ENCODE assay signal across 26 cellular contexts in the genomic region with DNA sequence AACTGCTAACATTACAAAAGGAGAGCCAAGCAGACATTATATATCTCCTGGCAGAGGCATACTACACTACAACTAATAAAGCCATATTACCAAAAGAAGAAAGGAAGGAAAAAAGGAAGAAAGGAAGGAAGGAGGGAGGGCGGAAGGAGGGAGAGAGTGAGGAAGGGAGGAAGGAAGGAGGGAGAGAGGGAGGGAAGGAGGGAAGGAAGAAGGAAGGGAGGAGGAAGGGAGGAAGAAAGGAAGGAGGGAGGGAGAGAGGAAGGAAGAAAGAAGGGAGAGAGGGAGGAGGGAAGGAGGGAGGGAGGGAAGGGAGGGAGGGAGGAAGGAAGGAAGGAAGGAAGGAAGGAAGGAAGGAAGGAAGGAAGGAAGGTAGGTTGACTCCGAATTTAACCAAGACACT.
A peak's percentile ranks its signal among the peaks of the same experiment; 100 is the strongest.
DNase-seq lines count a peak whose midpoint lies in the region; ATAC-seq, FAIRE-seq and TF ChIP-seq lines count a peak whose summit lies in the region.
"Had no signal": no experiment of that assay in that cellular context is flagged by ENCODE, and none has a peak within 500 bp of the region (broad histone marks: within the 10 kb centered on the region; RNA-seq: fewer than 3 reads in every experiment).

No MANE protein-coding gene starts in this region.

- H3K9ac ChIP-seq in SK-N-MC (ENCODE audit: insufficient read length) (no peak overlapping the region), K562 (ENCODE audit: insufficient read depth in 1 of 2, low read depth in 2 of 2, low read length in 2 of 2) (no peak overlapping the region)
- H3K9ac ChIP-seq: BLaER1 had no signal

- H3K4me1 Mint-ChIP-seq in T-cell, result no peaks in the 10 kb centered on the region
- H3K4me1 Mint-ChIP-seq: CD14-positive monocyte; CD4-positive, alpha-beta memory T cell; CD4-positive, CD25-positive, alpha-beta regulatory T cell; CD8-positive, alpha-beta memory T cell had no signal

- intact Hi-C loops in K562 (cut with micrococcal nuclease), result no loop called here

- DNase-seq in SK-N-MC (ENCODE audit: low read depth, low spot score) (no peak), K562 (ENCODE audit: extremely low read depth in 1 of 4, low spot score in 3 of 4) (no peak), T-cell (no peak), RKO (ENCODE audit: low spot score) (no peak)
- DNase-seq: 8988T; ACHN; BE2C; C1 segment of cervical spinal cord; CD4-positive, alpha-beta memory T cell; CD4-positive, CD25-positive, alpha-beta regulatory T cell; CD8-positive, alpha-beta memory T cell; COR-L47; DMS 273 treated with DMSO at 0.1 percent for 48 hours; DMS153; DMS53; DMS79; DND-41; EL; GDM1 had no signal

- no peak for TF ChIP-seq POLR2A in K562 (conservative IDR thresholded peaks at IDR 0.05)

- H3K9me1 ChIP-seq in K562 (ENCODE audit: control insufficient read depth, insufficient read depth, low read length), result no peaks in the 10 kb centered on the region

- no peak for TF ChIP-seq RAD21 in K562 (CRISPR knock-in tag; conservative IDR thresholded peaks at IDR 0.05 in 1 of 2, IDR thresholded peaks at IDR 0.05 in 1 of 2)

- H3K36me3 ChIP-seq in HEK293 (ENCODE audit: control insufficient read depth in 2 of 2, insufficient read depth in 1 of 2, low read length in 2 of 2) (no peaks in the 10 kb centered on the region), SK-N-MC (ENCODE audit: insufficient read depth, low read length) (no peaks in the 10 kb centered on the region), K562 (ENCODE audit: control insufficient read depth, insufficient read depth, low read length) (no peaks in the 10 kb centered on the region)
- H3K36me3 ChIP-seq: BE2C, BLaER1 had no signal

- H2AFZ ChIP-seq in K562 (ENCODE audit: low read depth, low read length), result no peak overlapping the region

- H3K4me3 Mint-ChIP-seq in T-cell, result no peak overlapping the region
- H3K4me3 Mint-ChIP-seq: CD14-positive monocyte; CD4-positive, alpha-beta memory T cell; CD4-positive, CD25-positive, alpha-beta regulatory T cell; CD8-positive, alpha-beta memory T cell had no signal

- H3K27ac Mint-ChIP-seq in T-cell, result no peak overlapping the region
- H3K27ac Mint-ChIP-seq: CD14-positive monocyte; CD4-positive, alpha-beta memory T cell; CD4-positive, CD25-positive, alpha-beta regulatory T cell; CD8-positive, alpha-beta memory T cell had no signal

- H4K20me1 ChIP-seq in K562 (replicated peaks; ENCODE audit: control insufficient read depth, insufficient read depth, low read length), result no peaks in the 10 kb centered on the region
- H4K20me1 ChIP-seq: BLaER1 had no signal

- 0% methylated on average over 1 of the region's 2 CpGs for WGBS in K562 (ENCODE audit: insufficient coverage, low coverage, missing lambda C conversion rate)

- H3K79me2 ChIP-seq in K562 (ENCODE audit: control insufficient read depth, insufficient read depth, low read length), result no peaks in the 10 kb centered on the region

- no peak overlapping the region for H3K4me2 ChIP-seq in K562 (ENCODE audit: insufficient read depth, low read length)
- H3K4me2 ChIP-seq: BLaER1 had no signal

- ATAC-seq in K562 (no peak), T-cell (replicated peaks in 1 of 4) (no peak)
- ATAC-seq: GM12878 had no signal

- H3K27me3 Mint-ChIP-seq in T-cell, result peaks cover 0 to 3% of the 10 kb centered on the region in 2 donors

- H3K9me3 ChIP-seq in HEK293 (ENCODE audit: control insufficient read depth, insufficient read depth, low read depth, low read length) (no peaks in the 10 kb centered on the region), SK-N-MC (ENCODE audit: low read depth, low read length) (no peaks in the 10 kb centered on the region), K562 (replicated peaks; ENCODE audit: control insufficient read depth, insufficient read depth, low read depth, low read length) (no peaks in the 10 kb centered on the region)
- H3K9me3 ChIP-seq: BE2C, BLaER1 had no signal

- no peak overlapping the region for H3K4me3 ChIP-seq in HEK293 (ENCODE audit: low read depth, low read length)
- no peak overlapping the region for H3K4me3 ChIP-seq in SK-N-MC
- H3K4me3 ChIP-seq in K562, result no peak overlapping the region
- H3K4me3 ChIP-seq: BLaER1, GM12878 had no signal

- FAIRE-seq in K562 (lab: Jason Lieb, UNC), result no peak
- FAIRE-seq: A204.1, GM12878, GM12892, GM18507 had no signal

- peaks cover 2 to 4% of the 10 kb centered on the region in 2 experiments; a peak in 2 of 5 replicates for H3K27me3 ChIP-seq in K562 (ENCODE audit: control insufficient read depth in 2 of 2, insufficient read depth in 2 of 2, low read length in 2 of 2)
- H3K27me3 ChIP-seq: BE2C, BLaER1 had no signal

- TF ChIP-seq EP300 in K562 (IDR thresholded peaks at IDR 0.05; ENCODE audit: low read length), result no peak

- no peaks in the 10 kb centered on the region for H3K9me3 Mint-ChIP-seq in T-cell
- H3K9me3 Mint-ChIP-seq: CD8-positive, alpha-beta memory T cell had no signal

- TF ChIP-seq CTCF in HEK293 (tag by site-specific recombination; IDR thresholded peaks at IDR 0.05), result no peak
- TF ChIP-seq CTCF in K562 (IDR thresholded peaks at IDR 0.05 in 2 of 3, conservative IDR thresholded peaks at IDR 0.05 in 1 of 3; ENCODE audit: insufficient read depth in 2 of 3, low read depth in 1 of 3, low read length in 3 of 3), result no peak

- POLR2A ChIA-PET in HEK293 (lab: Yijun Ruan, JAX), result no interaction called here
- POLR2A ChIA-PET in K562 (lab: Yijun Ruan, JAX), result no interaction called here
- POLR2A ChIA-PET in T-cell (lab: Charles Lee), result no interaction called here

- no peak overlapping the region for H3K27ac ChIP-seq in HEK293 (ENCODE audit: extremely low read depth, low read depth, low read length)
- H3K27ac ChIP-seq in SK-N-MC, result peak overlapping the region; percentile 85
- H3K27ac ChIP-seq in K562 (ENCODE audit: extremely low read depth, low read depth, low read length), result no peak overlapping the region
- H3K27ac ChIP-seq: BLaER1 had no signal

- no peaks in the 10 kb centered on the region for H3K36me3 Mint-ChIP-seq in T-cell
- H3K36me3 Mint-ChIP-seq: CD14-positive monocyte; CD4-positive, alpha-beta memory T cell; CD4-positive, CD25-positive, alpha-beta regulatory T cell; CD8-positive, alpha-beta memory T cell had no signal

- no TSS peak for BruUV-seq in K562 (replicated peaks; lab: Mats Ljungman, UMichigan)

- in situ Hi-C loops in K562 (cut with MboI), result no loop called here

- CTCF ChIA-PET in HEK293 (lab: Yijun Ruan, JAX), result interaction anchor here (0.7 kb wide), 1 partner anchor 146 kb away, joined by 3 read pairs; no protein-coding TSS in a partner anchor
- CTCF ChIA-PET in K562 (lab: Yijun Ruan, JAX; ENCODE audit: low intra/inter-chr PET ratio), result no interaction called here
- CTCF ChIA-PET in T-cell (lab: Charles Lee), result no interaction called here

- H3K4me1 ChIP-seq in HEK293 (ENCODE audit: control insufficient read depth, insufficient read depth, low read length), result no peaks in the 10 kb centered on the region
- H3K4me1 ChIP-seq in K562 (replicated peaks in 1 of 2; ENCODE audit: control insufficient read depth in 2 of 2, insufficient read depth in 2 of 2, low read length in 2 of 2), result no peaks in the 10 kb centered on the region
- H3K4me1 ChIP-seq: BE2C, BLaER1 had no signal

TF ChIP-seq in HEK293, 187 proteins besides CTCF, POLR2A, EP300 and RAD21:
- TF ChIP-seq ZNF621 (tag by site-specific recombination; IDR thresholded peaks at IDR 0.05) (no peak), ZNF366 (tag by site-specific recombination; conservative IDR thresholded peaks at IDR 0.05) (peak; percentile 87)

TF ChIP-seq in K562, 482 proteins besides CTCF, POLR2A, EP300 and RAD21 (continues in another document):
- TF ChIP-seq, protein P1, sequence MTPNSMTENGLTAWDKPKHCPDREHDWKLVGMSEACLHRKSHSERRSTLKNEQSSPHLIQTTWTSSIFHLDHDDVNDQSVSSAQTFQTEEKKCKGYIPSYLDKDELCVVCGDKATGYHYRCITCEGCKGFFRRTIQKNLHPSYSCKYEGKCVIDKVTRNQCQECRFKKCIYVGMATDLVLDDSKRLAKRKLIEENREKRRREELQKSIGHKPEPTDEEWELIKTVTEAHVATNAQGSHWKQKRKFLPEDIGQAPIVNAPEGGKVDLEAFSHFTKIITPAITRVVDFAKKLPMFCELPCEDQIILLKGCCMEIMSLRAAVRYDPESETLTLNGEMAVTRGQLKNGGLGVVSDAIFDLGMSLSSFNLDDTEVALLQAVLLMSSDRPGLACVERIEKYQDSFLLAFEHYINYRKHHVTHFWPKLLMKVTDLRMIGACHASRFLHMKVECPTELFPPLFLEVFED (CRISPR knock-in tag; conservative IDR thresholded peaks at IDR 0.05), result 0 out of 2 replicates have a peak, but pooled peaks have one; percentile 39
- TF ChIP-seq RBFOX2 (IDR thresholded peaks at IDR 0.05; ENCODE audit: low read depth, low read length) (no peak), NFE2L1 (tag; IDR thresholded peaks at IDR 0.05; ENCODE audit: borderline replicate concordance, low read depth) (no peak), ZNF586 (CRISPR knock-in tag; conservative IDR thresholded peaks at IDR 0.05) (no peak)
- TF ChIP-seq, protein P2, sequence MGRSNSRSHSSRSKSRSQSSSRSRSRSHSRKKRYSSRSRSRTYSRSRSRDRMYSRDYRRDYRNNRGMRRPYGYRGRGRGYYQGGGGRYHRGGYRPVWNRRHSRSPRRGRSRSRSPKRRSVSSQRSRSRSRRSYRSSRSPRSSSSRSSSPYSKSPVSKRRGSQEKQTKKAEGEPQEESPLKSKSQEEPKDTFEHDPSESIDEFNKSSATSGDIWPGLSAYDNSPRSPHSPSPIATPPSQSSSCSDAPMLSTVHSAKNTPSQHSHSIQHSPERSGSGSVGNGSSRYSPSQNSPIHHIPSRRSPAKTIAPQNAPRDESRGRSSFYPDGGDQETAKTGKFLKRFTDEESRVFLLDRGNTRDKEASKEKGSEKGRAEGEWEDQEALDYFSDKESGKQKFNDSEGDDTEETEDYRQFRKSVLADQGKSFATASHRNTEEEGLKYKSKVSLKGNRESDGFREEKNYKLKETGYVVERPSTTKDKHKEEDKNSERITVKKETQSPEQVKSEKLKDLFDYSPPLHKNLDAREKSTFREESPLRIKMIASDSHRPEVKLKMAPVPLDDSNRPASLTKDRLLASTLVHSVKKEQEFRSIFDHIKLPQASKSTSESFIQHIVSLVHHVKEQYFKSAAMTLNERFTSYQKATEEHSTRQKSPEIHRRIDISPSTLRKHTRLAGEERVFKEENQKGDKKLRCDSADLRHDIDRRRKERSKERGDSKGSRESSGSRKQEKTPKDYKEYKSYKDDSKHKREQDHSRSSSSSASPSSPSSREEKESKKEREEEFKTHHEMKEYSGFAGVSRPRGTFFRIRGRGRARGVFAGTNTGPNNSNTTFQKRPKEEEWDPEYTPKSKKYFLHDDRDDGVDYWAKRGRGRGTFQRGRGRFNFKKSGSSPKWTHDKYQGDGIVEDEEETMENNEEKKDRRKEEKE (IDR thresholded peaks at IDR 0.05; ENCODE audit: borderline replicate concordance in 1 of 2, control insufficient read depth in 1 of 2, low read depth in 2 of 2, low read length in 1 of 2), result no peak
